1 cellular context compared by ENCODE assay signal in the genomic region with DNA sequence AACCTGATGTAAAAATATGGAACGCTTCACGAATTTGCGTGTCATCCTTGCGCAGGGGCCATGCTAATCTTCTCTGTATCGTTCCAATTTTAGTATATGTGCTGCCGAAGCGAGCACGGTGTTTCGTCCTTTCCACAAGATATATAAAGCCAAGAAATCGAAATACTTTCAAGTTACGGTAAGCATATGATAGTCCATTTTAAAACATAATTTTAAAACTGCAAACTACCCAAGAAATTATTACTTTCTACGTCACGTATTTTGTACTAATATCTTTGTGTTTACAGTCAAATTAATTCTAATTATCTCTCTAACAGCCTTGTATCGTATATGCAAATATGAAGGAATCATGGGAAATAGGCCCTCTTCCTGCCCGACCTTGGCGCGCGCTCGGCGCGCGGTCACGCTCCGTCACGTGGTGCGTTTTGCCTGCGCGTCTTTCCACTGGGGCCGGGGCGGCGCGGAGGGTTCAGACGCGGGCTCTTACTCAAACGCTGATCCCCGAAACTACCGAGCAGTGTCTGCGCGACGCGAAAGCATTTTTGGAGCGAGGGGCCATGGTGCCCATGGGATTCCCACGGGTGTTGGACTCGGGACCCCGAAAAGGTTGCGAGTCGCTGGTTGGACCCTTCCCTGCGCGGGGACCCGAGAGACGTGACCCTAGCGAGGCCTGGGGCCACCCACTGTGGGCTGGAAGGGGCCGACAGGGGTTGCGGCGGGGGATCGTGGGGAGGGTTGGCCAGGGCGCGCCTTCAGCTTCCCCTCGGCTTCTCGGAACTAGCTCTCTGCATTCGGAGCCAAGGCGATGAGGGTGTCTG.
TF ChIP-seq lines count a peak whose summit lies in the region.

A gene (minus strand): TSS at position 117 of the 818 bp plus-strand sequence.

TF ChIP-seq in HCT116, 20 proteins besides CTCF, POLR2A, EP300 and RAD21 (continued from another document):
- TF ChIP-seq SRF (IDR thresholded peaks at IDR 0.05; ENCODE audit: low read depth), result no peak
- TF ChIP-seq EZH2 (IDR thresholded peaks at IDR 0.05), result no peak
- TF ChIP-seq, protein P1, sequence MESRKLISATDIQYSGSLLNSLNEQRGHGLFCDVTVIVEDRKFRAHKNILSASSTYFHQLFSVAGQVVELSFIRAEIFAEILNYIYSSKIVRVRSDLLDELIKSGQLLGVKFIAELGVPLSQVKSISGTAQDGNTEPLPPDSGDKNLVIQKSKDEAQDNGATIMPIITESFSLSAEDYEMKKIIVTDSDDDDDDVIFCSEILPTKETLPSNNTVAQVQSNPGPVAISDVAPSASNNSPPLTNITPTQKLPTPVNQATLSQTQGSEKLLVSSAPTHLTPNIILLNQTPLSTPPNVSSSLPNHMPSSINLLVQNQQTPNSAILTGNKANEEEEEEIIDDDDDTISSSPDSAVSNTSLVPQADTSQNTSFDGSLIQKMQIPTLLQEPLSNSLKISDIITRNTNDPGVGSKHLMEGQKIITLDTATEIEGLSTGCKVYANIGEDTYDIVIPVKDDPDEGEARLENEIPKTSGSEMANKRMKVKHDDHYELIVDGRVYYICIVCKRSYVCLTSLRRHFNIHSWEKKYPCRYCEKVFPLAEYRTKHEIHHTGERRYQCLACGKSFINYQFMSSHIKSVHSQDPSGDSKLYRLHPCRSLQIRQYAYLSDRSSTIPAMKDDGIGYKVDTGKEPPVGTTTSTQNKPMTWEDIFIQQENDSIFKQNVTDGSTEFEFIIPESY (IDR thresholded peaks at IDR 0.05; ENCODE audit: extremely low read depth, insufficient replicate concordance, low read length), result no peak
- no peak; the same call in 1 of the 2 replicates for TF ChIP-seq ELF1 (IDR thresholded peaks at IDR 0.05; ENCODE audit: borderline replicate concordance, low read depth)
- TF ChIP-seq POLR2AphosphoS5 (IDR thresholded peaks at IDR 0.05; ENCODE audit: low read depth, low read length), result peak; percentile 87
- TF ChIP-seq, protein P2, sequence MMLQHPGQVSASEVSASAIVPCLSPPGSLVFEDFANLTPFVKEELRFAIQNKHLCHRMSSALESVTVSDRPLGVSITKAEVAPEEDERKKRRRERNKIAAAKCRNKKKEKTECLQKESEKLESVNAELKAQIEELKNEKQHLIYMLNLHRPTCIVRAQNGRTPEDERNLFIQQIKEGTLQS (IDR thresholded peaks at IDR 0.05), result peak; percentile 91
- no peak for TF ChIP-seq SIN3A (IDR thresholded peaks at IDR 0.05; ENCODE audit: low read depth)
- 0 out of 2 replicates have a peak, but pooled peaks have one; percentile 17 for TF ChIP-seq SP1 (IDR thresholded peaks at IDR 0.05; ENCODE audit: low read depth)
- TF ChIP-seq ZNF274 (IDR thresholded peaks at IDR 0.05; ENCODE audit: low read depth, low read length), result no peak
- TF ChIP-seq ZFX (IDR thresholded peaks at IDR 0.05), result 0 out of 2 replicates have a peak, but pooled peaks have one; percentile 20
